26 cellular contexts compared by ENCODE assay signal in the genomic region with DNA sequence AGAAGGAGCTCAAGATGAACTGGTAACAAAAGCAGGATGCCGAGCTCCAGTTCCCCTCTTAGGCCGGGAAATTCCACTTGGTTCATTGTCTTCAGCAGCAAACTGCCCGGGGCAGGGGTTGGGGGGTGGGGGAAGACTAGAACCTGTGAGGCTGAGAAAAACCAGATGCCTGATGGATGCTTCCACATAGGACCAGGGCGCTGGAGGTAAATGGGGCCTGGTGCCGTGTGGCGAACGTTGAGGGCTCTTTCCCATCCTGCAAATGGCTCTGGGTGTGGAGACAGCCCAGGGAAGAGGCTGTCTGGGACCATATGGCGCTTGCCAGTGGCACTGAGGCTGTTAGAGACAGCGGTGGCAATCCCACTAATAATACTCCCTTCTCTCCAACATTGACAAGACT. TPM values are rescaled to one million over a fixed set of nuclear protein-coding genes. Genes with fewer than 3 reads are reported as not detected.
A peak's percentile ranks its signal among the peaks of the same experiment; 100 is the strongest.
DNase-seq lines count a peak whose midpoint lies in the region; TF ChIP-seq lines count a peak whose summit lies in the region.
"Had no signal": no experiment of that assay in that cellular context is flagged by ENCODE, and none has a peak within 500 bp of the region (broad histone marks: within the 10 kb centered on the region; RNA-seq: fewer than 3 reads in every experiment).

No MANE protein-coding gene starts in this region.

- peaks cover 9% of the 10 kb centered on the region for H3F3A ChIP-seq in smooth muscle cell (ENCODE audit: low read depth)

- no peak overlapping the region for H2AK5ac ChIP-seq in mesenchymal stem cell (ENCODE audit: low read length, severe bottlenecking)

- no peak overlapping the region for H3K18ac ChIP-seq in mesenchymal stem cell (ENCODE audit: low read depth in 1 of 2, low read length in 2 of 2)

- no peak overlapping the region for H2BK15ac ChIP-seq in mesenchymal stem cell (ENCODE audit: low read depth, poor library complexity, severe bottlenecking)

- no peaks in the 10 kb centered on the region for H3K79me2 ChIP-seq in smooth muscle cell (ENCODE audit: low read depth)

- H2AFZ ChIP-seq in mesenchymal stem cell (ENCODE audit: low read depth, low read length): no peak overlapping the region
- H2AFZ ChIP-seq in smooth muscle cell (ENCODE audit: low read depth): peak overlapping the region; percentile 37

- 42% methylated on average over 9 of the region's 9 CpGs for WGBS in mesenchymal stem cell
- WGBS in smooth muscle cell (ENCODE audit: low lambda C conversion rate): 34% methylated on average over 9 of the region's 9 CpGs

- no peak overlapping the region for H3K4ac ChIP-seq in mesenchymal stem cell (ENCODE audit: low read depth in 1 of 2, low read length in 2 of 2)

- H3K9ac ChIP-seq in SK-N-MC (ENCODE audit: insufficient read length): no peak overlapping the region
- peak overlapping the region; percentile 70 for H3K9ac ChIP-seq in mesenchymal stem cell (ENCODE audit: low read length)
- H3K9ac ChIP-seq in smooth muscle cell (ENCODE audit: low read depth): no peak overlapping the region

- H3K4me1 ChIP-seq in mesenchymal stem cell (ENCODE audit: control insufficient read depth, insufficient read depth, low read depth, low read length) (peaks cover 6% of the 10 kb centered on the region), smooth muscle cell (ENCODE audit: low read depth) (peaks cover 10% of the 10 kb centered on the region)

- H3K9me3 ChIP-seq in SK-N-MC (ENCODE audit: low read depth, low read length): no peaks in the 10 kb centered on the region
- H3K9me3 ChIP-seq in mesenchymal stem cell (ENCODE audit: control insufficient read depth, low read length): no peaks in the 10 kb centered on the region
- no peaks in the 10 kb centered on the region for H3K9me3 ChIP-seq in smooth muscle cell (replicated peaks; ENCODE audit: low read depth)
- H3K9me3 ChIP-seq: lower lobe of right lung, testis, uterus had no signal

- H3K14ac ChIP-seq in mesenchymal stem cell (ENCODE audit: low read length in 2 of 2): no peak overlapping the region

- H3K27ac ChIP-seq in SK-N-MC (peak overlapping the region; percentile 12; the same call in 1 of the 2 replicates), mesenchymal stem cell (ENCODE audit: low read length, poor library complexity, severe bottlenecking) (no peak overlapping the region), smooth muscle cell (ENCODE audit: low read depth) (no peak overlapping the region)
- H3K27ac ChIP-seq: brain microvascular endothelial cell, lower lobe of right lung, testis had no signal

- H2BK12ac ChIP-seq in mesenchymal stem cell (ENCODE audit: low read length in 2 of 2): peak overlapping the region; percentile 4 to 28

- no peaks in the 10 kb centered on the region for H3K79me1 ChIP-seq in mesenchymal stem cell (replicated peaks; ENCODE audit: low read length, poor library complexity, severe bottlenecking)

- TF ChIP-seq CTCF in smooth muscle cell (IDR thresholded peaks at IDR 0.05; ENCODE audit: borderline replicate concordance, insufficient read depth, poor library complexity, severe bottlenecking): no peak

- H3K27me3 ChIP-seq in mesenchymal stem cell (ENCODE audit: control insufficient read depth in 1 of 2, insufficient read depth in 1 of 2, low read length in 2 of 2) (peaks cover 0 to 4% of the 10 kb centered on the region in 2 experiments), smooth muscle cell (ENCODE audit: low read depth) (no peaks in the 10 kb centered on the region)
- H3K27me3 ChIP-seq: brain microvascular endothelial cell, testis, uterus had no signal

- H3K23ac ChIP-seq in mesenchymal stem cell (ENCODE audit: low read length in 2 of 2): no peak overlapping the region

- no peak overlapping the region for H4K91ac ChIP-seq in mesenchymal stem cell (ENCODE audit: low read length)

- no peaks in the 10 kb centered on the region for H4K20me1 ChIP-seq in smooth muscle cell (ENCODE audit: low read depth)

- peak overlapping the region; percentile 35 for H4K8ac ChIP-seq in mesenchymal stem cell (ENCODE audit: low read length)

- peak overlapping the region; percentile 54 for H3K4me3 ChIP-seq in SK-N-MC
- no peak overlapping the region for H3K4me3 ChIP-seq in mesenchymal stem cell (ENCODE audit: insufficient read depth in 1 of 2, low read depth in 1 of 2, low read length in 2 of 2)
- H3K4me3 ChIP-seq in smooth muscle cell: no peak overlapping the region
- H3K4me3 ChIP-seq: lower lobe of right lung, testis, uterus had no signal

- H3K4me2 ChIP-seq in mesenchymal stem cell (ENCODE audit: low read length, poor library complexity, severe bottlenecking): no peak overlapping the region
- H3K4me2 ChIP-seq in smooth muscle cell: peak overlapping the region; percentile 1

- no peak overlapping the region for H2BK5ac ChIP-seq in mesenchymal stem cell (ENCODE audit: low read depth, low read length, poor library complexity, severe bottlenecking)

- H3K36me3 ChIP-seq in SK-N-MC (ENCODE audit: insufficient read depth, low read length): no peaks in the 10 kb centered on the region
- no peaks in the 10 kb centered on the region for H3K36me3 ChIP-seq in mesenchymal stem cell (ENCODE audit: control insufficient read depth in 1 of 2, insufficient read depth in 2 of 2, low read depth in 1 of 2, low read length in 2 of 2)
- H3K36me3 ChIP-seq in smooth muscle cell (ENCODE audit: low read depth): no peaks in the 10 kb centered on the region
- H3K36me3 ChIP-seq: brain microvascular endothelial cell, lower lobe of right lung, uterus had no signal

- no peak overlapping the region for H2BK120ac ChIP-seq in mesenchymal stem cell (ENCODE audit: low read depth, low read length)

- DNase-seq in NCI-H187 (lab: John Stamatoyannopoulos, UW) (peak; percentile 6 to 60), NCI-H187 treated with DMSO at 0.1 percent for 48 hours (lab: John Stamatoyannopoulos, UW) (no peak), SK-N-MC (ENCODE audit: low read depth, low spot score) (no peak), mesenchymal stem cell (no peak), smooth muscle cell (lab: John Stamatoyannopoulos, UW; ENCODE audit: unreplicated experiment) (no peak), dermis blood vessel endothelial cell (no peak), HK-2 (ENCODE audit: unreplicated experiment) (no peak)
- DNase-seq in activated CD4-positive, alpha-beta T cell treated with anti-CD3 and anti-CD28 coated beads for 1 hour: no peak
- DNase-seq: 8988T; activated CD4-positive, alpha-beta T cell treated with anti-CD3 and anti-CD28 coated beads, Interleukin-2, amount 50 U/mL, for 1 hour; activated CD8-positive, alpha-beta memory T cell treated with anti-CD3 and anti-CD28 coated beads, Interleukin-2, amount 10 ng/mL, durations not matched to agents 7 days and 5 days; activated naive CD4-positive, alpha-beta T cell treated with Interleukin-2 at 50 U/mL for 16 hours; brain microvascular endothelial cell; CD4-positive, alpha-beta memory T cell; H7; IMR-90; lower lobe of right lung; NCI-H226; nucleus accumbens; PC-3; Right ventricle myocardium superior; stimulated activated naive CD4-positive, alpha-beta T cell treated with Interleukin-2 at 50 U/mL for 16 hours; SW 1271; T1000 had no signal

RNA-seq across cellular contexts. Expression of gene MAP1LC3B2, which starts 44.3 kb away (rescaled TPM):
- polyA plus RNA-seq in mesenchymal stem cell (2013, experiment 1 of 2): 0.32 TPM
- 0.60 TPM for polyA plus RNA-seq in mesenchymal stem cell (2013, experiment 2 of 2)
- total RNA-seq in smooth muscle cell: 0.31 and 2.5 TPM in 2 replicates
- 3.9 and 4.2 TPM in 2 replicates for polyA plus RNA-seq in smooth muscle cell
- 0.19 TPM in 1 of 2 replicates, not detected in the other for total RNA-seq in dermis blood vessel endothelial cell
- total RNA-seq: H7, IMR-90, PC-3 had no signal

Comparison
In these comparisons a context has a peak if more than half of its experiments do, and no peak if none do; other contexts are left out.
1. DNase-seq: peak in NCI-H187 (2 of 2); none in NCI-H187 treated with DMSO at 0.1 percent for 48 hours (single experiment), SK-N-MC (single experiment), mesenchymal stem cell (single experiment), smooth muscle cell (single experiment), dermis blood vessel endothelial cell (single experiment), HK-2 (single experiment) and activated CD4-positive, alpha-beta T cell treated with anti-CD3 and anti-CD28 coated beads for 1 hour (single experiment).